In genomic region chr3:10703875-10704274, GRCh38 we compare ENCODE assay signal across 10 cellular contexts.
DNase-seq lines count a peak whose midpoint lies in the region; ATAC-seq and TF ChIP-seq lines count a peak whose summit lies in the region.
"Had no signal": no experiment of that assay in that cellular context is flagged by ENCODE, and none has a peak within 500 bp of the region (broad histone marks: within the 10 kb centered on the region; RNA-seq: fewer than 3 reads in every experiment).

No MANE protein-coding gene starts in this region.

- peaks cover 21% of the 10 kb centered on the region for H3K4me1 Mint-ChIP-seq in stimulated activated naive CD8-positive, alpha-beta T cell treated with anti-CD3 and anti-CD28 coated beads, Interleukin-15, amount 100 ng/mL, for 72 hours

- H4K20me1 ChIP-seq in OCI-LY3 (ENCODE audit: insufficient read depth, low read length) (no peaks in the 10 kb centered on the region), fibroblast of lung (ENCODE audit: control insufficient read depth, extremely low read depth, insufficient read depth, low read length) (no peaks in the 10 kb centered on the region)

- no peak overlapping the region for H2AFZ ChIP-seq in OCI-LY3 (ENCODE audit: low read depth, low read length)
- H2AFZ ChIP-seq in fibroblast of lung (ENCODE audit: low read length): no peak overlapping the region

- H3K9me3 ChIP-seq in OCI-LY3 (ENCODE audit: insufficient read depth, low read length) (0 out of 2 replicates have a peak, but pooled peaks cover 6% of the 10 kb centered on the region), fibroblast of lung (ENCODE audit: control insufficient read depth, insufficient read depth, low read depth, low read length) (no peaks in the 10 kb centered on the region)
- no peaks in the 10 kb centered on the region for H3K9me3 ChIP-seq in effector memory CD4-positive, alpha-beta T cell (ENCODE audit: control insufficient read depth, low read length)
- H3K9me3 ChIP-seq: HAP-1 had no signal

- H3K9me3 Mint-ChIP-seq in stimulated activated naive CD8-positive, alpha-beta T cell treated with anti-CD3 and anti-CD28 coated beads, Interleukin-15, amount 100 ng/mL, for 72 hours: no peaks in the 10 kb centered on the region
- H3K9me3 Mint-ChIP-seq: effector memory CD8-positive, alpha-beta T cell had no signal

- peak; percentile 51 for TF ChIP-seq CTCF in OCI-LY3 (IDR thresholded peaks at IDR 0.05; ENCODE audit: low read depth, low read length)
- TF ChIP-seq CTCF in fibroblast of lung (conservative IDR thresholded peaks at IDR 0.05 in 1 of 2, IDR thresholded peaks at IDR 0.05 in 1 of 2; ENCODE audit: low read depth in 1 of 2, low read length in 2 of 2): peak in 1 of 2 donors; percentile 9
- no peak for TF ChIP-seq CTCF in omental fat pad (IDR thresholded peaks at IDR 0.05)

- no peak overlapping the region for H3K27ac Mint-ChIP-seq in stimulated activated naive CD8-positive, alpha-beta T cell treated with anti-CD3 and anti-CD28 coated beads, Interleukin-15, amount 100 ng/mL, for 72 hours
- H3K27ac Mint-ChIP-seq: effector memory CD8-positive, alpha-beta T cell had no signal

- H3K27ac ChIP-seq in OCI-LY3 (ENCODE audit: low read length) (no peak overlapping the region), fibroblast of lung (ENCODE audit: insufficient read depth, low read length) (no peak overlapping the region)
- H3K27ac ChIP-seq in effector memory CD4-positive, alpha-beta T cell (ENCODE audit: insufficient read depth, low read length, poor library complexity, severe bottlenecking): no peak overlapping the region

- no peaks in the 10 kb centered on the region for H3K79me2 ChIP-seq in OCI-LY3 (ENCODE audit: low read length)
- no peaks in the 10 kb centered on the region for H3K79me2 ChIP-seq in fibroblast of lung (ENCODE audit: control insufficient read depth, insufficient read depth, low read length)

- H3K4me2 ChIP-seq in OCI-LY3 (ENCODE audit: low read length) (no peak overlapping the region), fibroblast of lung (ENCODE audit: extremely low read depth, insufficient read depth, low read length) (no peak overlapping the region)

- H3K4me1 ChIP-seq in OCI-LY3 (ENCODE audit: low read length): peaks cover 40% of the 10 kb centered on the region
- no peaks in the 10 kb centered on the region for H3K4me1 ChIP-seq in fibroblast of lung (ENCODE audit: control insufficient read depth, extremely low read depth, insufficient read depth, low read length)
- no peaks in the 10 kb centered on the region for H3K4me1 ChIP-seq in effector memory CD4-positive, alpha-beta T cell (ENCODE audit: control insufficient read depth, insufficient read depth, low read length, poor library complexity, severe bottlenecking)
- H3K4me1 ChIP-seq: HAP-1 had no signal

- no peak for DNase-seq in stimulated activated naive CD8-positive, alpha-beta T cell treated with anti-CD3 and anti-CD28 coated beads, Interleukin-15, amount 100 ng/mL, for 72 hours
- no peak for DNase-seq in stimulated activated naive CD8-positive, alpha-beta T cell treated with anti-CD3 and anti-CD28 coated beads, Interleukin-15, Interleukin-2, amounts not matched to agents 100 U/mL and 50 U/mL, for 24 hours
- DNase-seq in fibroblast of lung (ENCODE audit: low read depth in 2 of 2): peak; percentile 4 to 54
- DNase-seq in amniotic stem cell (lab: John Stamatoyannopoulos, UW): no peak
- no peak for DNase-seq in DMS153 treated with DMSO at 0.1 percent for 48 hours (lab: John Stamatoyannopoulos, UW; ENCODE audit: unreplicated experiment)
- DNase-seq in omental fat pad (ENCODE audit: low spot score): no peak
- no peak for DNase-seq in effector memory CD4-positive, alpha-beta T cell
- DNase-seq: effector memory CD8-positive, alpha-beta T cell had no signal

- H3K9ac ChIP-seq in OCI-LY3 (ENCODE audit: low read length) (no peak overlapping the region), fibroblast of lung (ENCODE audit: insufficient read depth, low read length) (no peak overlapping the region)

- ATAC-seq in stimulated activated naive CD8-positive, alpha-beta T cell treated with anti-CD3 and anti-CD28 coated beads, Interleukin-15, amount 100 ng/mL, for 72 hours: peak; percentile 16
- no peak for ATAC-seq in stimulated activated naive CD8-positive, alpha-beta T cell treated with anti-CD3 and anti-CD28 coated beads, Interleukin-15, Interleukin-2, amounts not matched to agents 100 U/mL and 50 U/mL, for 24 hours
- no peak for ATAC-seq in omental fat pad (ENCODE audit: low FRiP score)
- ATAC-seq: effector memory CD8-positive, alpha-beta T cell had no signal

- no peak overlapping the region for H3K4me3 Mint-ChIP-seq in stimulated activated naive CD8-positive, alpha-beta T cell treated with anti-CD3 and anti-CD28 coated beads, Interleukin-15, amount 100 ng/mL, for 72 hours
- H3K4me3 Mint-ChIP-seq: effector memory CD8-positive, alpha-beta T cell had no signal

- H3K27me3 ChIP-seq in OCI-LY3 (ENCODE audit: low read depth, low read length) (peaks cover 35% of the 10 kb centered on the region), fibroblast of lung (ENCODE audit: control insufficient read depth, insufficient read depth, low read length) (peaks cover 15% of the 10 kb centered on the region)
- peaks cover 14% of the 10 kb centered on the region for H3K27me3 ChIP-seq in effector memory CD4-positive, alpha-beta T cell (replicated peaks; ENCODE audit: control insufficient read depth, insufficient read depth, low read length, poor library complexity, severe bottlenecking)

- peaks cover 3% of the 10 kb centered on the region for H3K36me3 ChIP-seq in OCI-LY3 (replicated peaks; ENCODE audit: low read depth, low read length)
- H3K36me3 ChIP-seq in fibroblast of lung (ENCODE audit: control insufficient read depth, insufficient read depth, low read length): no peaks in the 10 kb centered on the region
- H3K36me3 ChIP-seq in effector memory CD4-positive, alpha-beta T cell (ENCODE audit: control insufficient read depth, insufficient read depth, low read length): no peaks in the 10 kb centered on the region
- H3K36me3 ChIP-seq: HAP-1 had no signal

- H3K4me3 ChIP-seq in OCI-LY3 (ENCODE audit: low read length): no peak overlapping the region
- no peak overlapping the region for H3K4me3 ChIP-seq in fibroblast of lung (replicated peaks in 1 of 4; ENCODE audit: control extremely low read depth in 1 of 4, insufficient read depth in 1 of 4, low read depth in 3 of 4, low read length in 4 of 4)
- H3K4me3 ChIP-seq in effector memory CD4-positive, alpha-beta T cell (ENCODE audit: insufficient read depth, low read depth, low read length, poor library complexity, severe bottlenecking): no peak overlapping the region
- H3K4me3 ChIP-seq: HAP-1 had no signal

- peaks cover 68% of the 10 kb centered on the region for H3K27me3 Mint-ChIP-seq in stimulated activated naive CD8-positive, alpha-beta T cell treated with anti-CD3 and anti-CD28 coated beads, Interleukin-15, amount 100 ng/mL, for 72 hours

Comparison
In these comparisons a context has a peak if more than half of its experiments do, and no peak if none do; other contexts are left out.
1. DNase-seq: peak in fibroblast of lung (2 of 2); none in stimulated activated naive CD8-positive, alpha-beta T cell treated with anti-CD3 and anti-CD28 coated beads, Interleukin-15, amount 100 ng/mL, for 72 hours (0 of 2), stimulated activated naive CD8-positive, alpha-beta T cell treated with anti-CD3 and anti-CD28 coated beads, Interleukin-15, Interleukin-2, amounts not matched to agents 100 U/mL and 50 U/mL, for 24 hours (single experiment), amniotic stem cell (single experiment), DMS153 treated with DMSO at 0.1 percent for 48 hours (single experiment), omental fat pad (single experiment) and effector memory CD4-positive, alpha-beta T cell (0 of 3).